1 cellular context compared by ENCODE assay signal in the genomic region with DNA sequence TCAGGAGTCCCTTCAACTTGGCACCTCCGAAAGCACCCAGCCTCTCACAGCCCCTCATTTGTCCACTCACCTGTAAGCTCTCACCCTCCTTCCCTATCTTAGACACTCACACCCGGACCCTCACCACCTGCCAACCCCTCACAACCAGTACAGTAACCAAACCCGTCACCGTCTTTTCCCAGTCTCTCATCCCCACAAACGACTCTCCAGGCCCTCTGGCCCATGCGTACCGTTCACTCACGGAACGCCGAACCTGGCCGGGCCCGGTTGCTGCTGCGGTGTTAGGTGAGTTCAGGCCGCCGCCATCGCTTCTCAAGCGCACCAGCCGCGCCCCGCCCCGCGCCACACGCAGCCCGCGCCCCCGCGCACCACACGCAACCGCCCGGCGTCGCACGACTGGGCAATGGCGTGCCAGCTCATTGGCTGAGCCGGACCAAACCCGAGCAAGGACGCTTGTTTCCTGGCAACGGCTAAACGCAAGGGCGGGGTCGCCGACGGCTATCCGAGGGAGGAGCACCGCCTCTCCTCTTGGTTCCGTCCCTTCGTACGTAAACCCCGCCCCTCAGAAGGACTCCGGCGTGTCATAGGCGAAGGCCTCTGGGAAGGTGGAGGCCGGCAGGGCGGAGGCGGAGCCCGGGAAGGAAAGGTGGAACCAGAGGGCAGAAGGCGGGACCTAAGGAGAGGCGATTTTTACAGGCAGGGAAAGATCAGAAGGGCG.
TF ChIP-seq lines count a peak whose summit lies in the region.

TSS of gene FHIP1B (minus strand) at position 323 of the 718 bp plus-strand sequence. CDS start 10,120 bp downstream, outside the sequence.

TF ChIP-seq in WTC11, 78 proteins besides CTCF, POLR2A, EP300 and RAD21 (continued from another document):
- TF ChIP-seq, protein P1, sequence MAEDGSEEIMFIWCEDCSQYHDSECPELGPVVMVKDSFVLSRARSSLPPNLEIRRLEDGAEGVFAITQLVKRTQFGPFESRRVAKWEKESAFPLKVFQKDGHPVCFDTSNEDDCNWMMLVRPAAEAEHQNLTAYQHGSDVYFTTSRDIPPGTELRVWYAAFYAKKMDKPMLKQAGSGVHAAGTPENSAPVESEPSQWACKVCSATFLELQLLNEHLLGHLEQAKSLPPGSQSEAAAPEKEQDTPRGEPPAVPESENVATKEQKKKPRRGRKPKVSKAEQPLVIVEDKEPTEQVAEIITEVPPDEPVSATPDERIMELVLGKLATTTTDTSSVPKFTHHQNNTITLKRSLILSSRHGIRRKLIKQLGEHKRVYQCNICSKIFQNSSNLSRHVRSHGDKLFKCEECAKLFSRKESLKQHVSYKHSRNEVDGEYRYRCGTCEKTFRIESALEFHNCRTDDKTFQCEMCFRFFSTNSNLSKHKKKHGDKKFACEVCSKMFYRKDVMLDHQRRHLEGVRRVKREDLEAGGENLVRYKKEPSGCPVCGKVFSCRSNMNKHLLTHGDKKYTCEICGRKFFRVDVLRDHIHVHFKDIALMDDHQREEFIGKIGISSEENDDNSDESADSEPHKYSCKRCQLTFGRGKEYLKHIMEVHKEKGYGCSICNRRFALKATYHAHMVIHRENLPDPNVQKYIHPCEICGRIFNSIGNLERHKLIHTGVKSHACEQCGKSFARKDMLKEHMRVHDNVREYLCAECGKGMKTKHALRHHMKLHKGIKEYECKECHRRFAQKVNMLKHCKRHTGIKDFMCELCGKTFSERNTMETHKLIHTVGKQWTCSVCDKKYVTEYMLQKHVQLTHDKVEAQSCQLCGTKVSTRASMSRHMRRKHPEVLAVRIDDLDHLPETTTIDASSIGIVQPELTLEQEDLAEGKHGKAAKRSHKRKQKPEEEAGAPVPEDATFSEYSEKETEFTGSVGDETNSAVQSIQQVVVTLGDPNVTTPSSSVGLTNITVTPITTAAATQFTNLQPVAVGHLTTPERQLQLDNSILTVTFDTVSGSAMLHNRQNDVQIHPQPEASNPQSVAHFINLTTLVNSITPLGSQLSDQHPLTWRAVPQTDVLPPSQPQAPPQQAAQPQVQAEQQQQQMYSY (CRISPR knock-in tag; IDR thresholded peaks at IDR 0.05): no peak
- no peak for TF ChIP-seq GTF2I (CRISPR knock-in tag; conservative IDR thresholded peaks at IDR 0.05)
- TF ChIP-seq ETV6 (CRISPR knock-in tag; IDR thresholded peaks at IDR 0.05): peak; percentile 57; the same call in 1 of the 2 replicates
- no peak for TF ChIP-seq PRRX2 (CRISPR knock-in tag; IDR thresholded peaks at IDR 0.05)
- no peak for TF ChIP-seq ATF1 (CRISPR knock-in tag; IDR thresholded peaks at IDR 0.05)
- no peak for TF ChIP-seq EMX1 (CRISPR knock-in tag; IDR thresholded peaks at IDR 0.05)
- no peak for TF ChIP-seq ZNF532 (CRISPR knock-in tag; IDR thresholded peaks at IDR 0.05; ENCODE audit: borderline replicate concordance)
- no peak for TF ChIP-seq ESRRA (CRISPR knock-in tag; IDR thresholded peaks at IDR 0.05; ENCODE audit: borderline replicate concordance)
- no peak for TF ChIP-seq SOX15 (CRISPR knock-in tag; IDR thresholded peaks at IDR 0.05)
- TF ChIP-seq ZNF671 (CRISPR knock-in tag; IDR thresholded peaks at IDR 0.05): no peak
- TF ChIP-seq ZNF416 (CRISPR knock-in tag; IDR thresholded peaks at IDR 0.05): no peak
- TF ChIP-seq, protein P2, sequence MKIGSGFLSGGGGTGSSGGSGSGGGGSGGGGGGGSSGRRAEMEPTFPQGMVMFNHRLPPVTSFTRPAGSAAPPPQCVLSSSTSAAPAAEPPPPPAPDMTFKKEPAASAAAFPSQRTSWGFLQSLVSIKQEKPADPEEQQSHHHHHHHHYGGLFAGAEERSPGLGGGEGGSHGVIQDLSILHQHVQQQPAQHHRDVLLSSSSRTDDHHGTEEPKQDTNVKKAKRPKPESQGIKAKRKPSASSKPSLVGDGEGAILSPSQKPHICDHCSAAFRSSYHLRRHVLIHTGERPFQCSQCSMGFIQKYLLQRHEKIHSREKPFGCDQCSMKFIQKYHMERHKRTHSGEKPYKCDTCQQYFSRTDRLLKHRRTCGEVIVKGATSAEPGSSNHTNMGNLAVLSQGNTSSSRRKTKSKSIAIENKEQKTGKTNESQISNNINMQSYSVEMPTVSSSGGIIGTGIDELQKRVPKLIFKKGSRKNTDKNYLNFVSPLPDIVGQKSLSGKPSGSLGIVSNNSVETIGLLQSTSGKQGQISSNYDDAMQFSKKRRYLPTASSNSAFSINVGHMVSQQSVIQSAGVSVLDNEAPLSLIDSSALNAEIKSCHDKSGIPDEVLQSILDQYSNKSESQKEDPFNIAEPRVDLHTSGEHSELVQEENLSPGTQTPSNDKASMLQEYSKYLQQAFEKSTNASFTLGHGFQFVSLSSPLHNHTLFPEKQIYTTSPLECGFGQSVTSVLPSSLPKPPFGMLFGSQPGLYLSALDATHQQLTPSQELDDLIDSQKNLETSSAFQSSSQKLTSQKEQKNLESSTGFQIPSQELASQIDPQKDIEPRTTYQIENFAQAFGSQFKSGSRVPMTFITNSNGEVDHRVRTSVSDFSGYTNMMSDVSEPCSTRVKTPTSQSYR (CRISPR knock-in tag; IDR thresholded peaks at IDR 0.05): no peak
- TF ChIP-seq NFYB (CRISPR knock-in tag; conservative IDR thresholded peaks at IDR 0.05; ENCODE audit: low read depth): peak; percentile 83
- no peak; the same call in 1 of the 2 replicates for TF ChIP-seq FOXP1 (CRISPR knock-in tag; IDR thresholded peaks at IDR 0.05; ENCODE audit: borderline replicate concordance)
- TF ChIP-seq JUN (CRISPR knock-in tag; IDR thresholded peaks at IDR 0.05): no peak
- no peak for TF ChIP-seq ZNF512 (CRISPR knock-in tag; IDR thresholded peaks at IDR 0.05; ENCODE audit: borderline replicate concordance)
- TF ChIP-seq CREM (CRISPR knock-in tag; IDR thresholded peaks at IDR 0.05): peak; percentile 69; the same call in 1 of the 2 replicates
- peak; percentile 92 for TF ChIP-seq FOXK1 (CRISPR knock-in tag; IDR thresholded peaks at IDR 0.05)
- TF ChIP-seq GABPB1 (CRISPR knock-in tag; IDR thresholded peaks at IDR 0.05): peak; percentile 79
- no peak for TF ChIP-seq ZNF121 (CRISPR knock-in tag; IDR thresholded peaks at IDR 0.05)
- TF ChIP-seq NFE2L1 (CRISPR knock-in tag; IDR thresholded peaks at IDR 0.05): 0 out of 2 replicates have a peak, but pooled peaks have one; percentile 54
- peak; percentile 94 for TF ChIP-seq SP1 (CRISPR knock-in tag; conservative IDR thresholded peaks at IDR 0.05)
- no peak for TF ChIP-seq NFATC4 (CRISPR knock-in tag; IDR thresholded peaks at IDR 0.05)
- TF ChIP-seq FOXJ3 (CRISPR knock-in tag; IDR thresholded peaks at IDR 0.05; ENCODE audit: borderline replicate concordance): no peak
TF ChIP-seq in WTC11: peak in this region for 10.
